19 cellular contexts compared by ENCODE assay signal in genomic region chr1:166971252-166971651, GRCh38. TPM values are rescaled to one million over a fixed set of nuclear protein-coding genes. Genes with fewer than 3 reads are reported as not detected.
DNase-seq lines count a peak whose midpoint lies in the region; ATAC-seq and TF ChIP-seq lines count a peak whose summit lies in the region.
"Had no signal": no experiment of that assay in that cellular context is flagged by ENCODE, and none has a peak within 500 bp of the region (broad histone marks: within the 10 kb centered on the region; RNA-seq: fewer than 3 reads in every experiment).

No MANE protein-coding gene starts in this region.

- H3K27ac Mint-ChIP-seq in activated CD4-positive, alpha-beta T cell treated with anti-CD3 and anti-CD28 coated beads for 36 hours: no peak overlapping the region
- H3K27ac Mint-ChIP-seq in activated naive CD4-positive, alpha-beta T cell treated with anti-CD3 and anti-CD28 coated beads, Interleukin-2, amount 50 U/mL, for 72 hours: no peak overlapping the region
- H3K27ac Mint-ChIP-seq in neural progenitor cell: no peak overlapping the region
- H3K27ac Mint-ChIP-seq: B cell, GM23338 had no signal

- H3K27ac ChIP-seq in Karpas-422 (ENCODE audit: low read length) (no peak overlapping the region), neural progenitor cell (no peak overlapping the region)
- H3K27ac ChIP-seq: Peyer's patch had no signal

- peak; percentile 63 for ATAC-seq in activated CD4-positive, alpha-beta T cell treated with anti-CD3 and anti-CD28 coated beads for 36 hours
- ATAC-seq in activated naive CD4-positive, alpha-beta T cell treated with anti-CD3 and anti-CD28 coated beads, Interleukin-2, amount 50 U/mL, for 72 hours: peak; percentile 33 to 73
- no peak for ATAC-seq in HG03457 (IDR thresholded peaks at IDR 0.05; ENCODE audit: unreplicated experiment)
- ATAC-seq: GM23338 had no signal

- intact Hi-C loops in activated CD4-positive, alpha-beta T cell treated with anti-CD3 and anti-CD28 coated beads for 36 hours (cut with DNase I, micrococcal nuclease): loop anchor here (5.0 to 10.0 kb wide), 4 partner anchors 86 to 486 kb away; partner anchors contain the start of gene POU2F1 (in 1 of the 2)

- no peaks in the 10 kb centered on the region for H3K36me3 Mint-ChIP-seq in activated CD4-positive, alpha-beta T cell treated with anti-CD3 and anti-CD28 coated beads for 36 hours (ENCODE audit: low read depth)
- peaks cover 0 to 9% of the 10 kb centered on the region in 2 donors for H3K36me3 Mint-ChIP-seq in activated naive CD4-positive, alpha-beta T cell treated with anti-CD3 and anti-CD28 coated beads, Interleukin-2, amount 50 U/mL, for 72 hours
- peaks cover 21% of the 10 kb centered on the region for H3K36me3 Mint-ChIP-seq in neural progenitor cell

- no peak overlapping the region for H2AFZ ChIP-seq in Karpas-422 (ENCODE audit: low read length)
- H2AFZ ChIP-seq in neural progenitor cell (replicated peaks): no peak overlapping the region
- H2AFZ ChIP-seq: GM23338 had no signal

- H3K4me3 ChIP-seq in Karpas-422 (ENCODE audit: low read length) (no peak overlapping the region), neural progenitor cell (no peak overlapping the region)
- H3K4me3 ChIP-seq: GM23338, Peyer's patch had no signal

- DNase-seq in activated CD4-positive, alpha-beta T cell treated with anti-CD3 and anti-CD28 coated beads for 36 hours: peak; percentile 51
- DNase-seq in activated CD4-positive, alpha-beta T cell treated with anti-CD3 and anti-CD28 coated beads, Interleukin-2, amount 50 U/mL, for 4 hours: no peak
- DNase-seq in activated naive CD4-positive, alpha-beta T cell treated with anti-CD3 and anti-CD28 coated beads, Interleukin-2, amount 50 U/mL, for 72 hours (ENCODE audit: low spot score in 2 of 2): peak in 1 of 2 donors; percentile 25
- DNase-seq in activated naive CD4-positive, alpha-beta T cell treated with Interleukin-2 at 50 U/mL for 16 hours: no peak
- no peak for DNase-seq in Karpas-422
- peak; percentile 38 for DNase-seq in neural progenitor cell (ENCODE audit: low spot score)
- DNase-seq: DMS79 treated with DMSO at 0.1 percent for 48 hours, GDM1, HCEC 1CT, NCI-H1092 treated with DMSO at 0.1 percent for 48 hours, NCI-H146, NCI-H2029 treated with DMSO at 0.1 percent for 48 hours, Peyer's patch had no signal

- H3K79me2 ChIP-seq in Karpas-422 (ENCODE audit: low read length) (no peaks in the 10 kb centered on the region), neural progenitor cell (ENCODE audit: low read depth) (no peaks in the 10 kb centered on the region)

- TF ChIP-seq CTCF in neural progenitor cell (IDR thresholded peaks at IDR 0.05): no peak

- H3K4me1 ChIP-seq in Karpas-422 (ENCODE audit: low read length) (peaks cover 51% of the 10 kb centered on the region), neural progenitor cell (peaks cover 40% of the 10 kb centered on the region)

- peaks cover 58% of the 10 kb centered on the region for H3K4me1 Mint-ChIP-seq in activated CD4-positive, alpha-beta T cell treated with anti-CD3 and anti-CD28 coated beads for 36 hours
- H3K4me1 Mint-ChIP-seq in neural progenitor cell: peaks cover 65% of the 10 kb centered on the region

- POLR2A ChIA-PET in activated CD4-positive, alpha-beta T cell treated with anti-CD3 and anti-CD28 coated beads for 36 hours (lab: Charles Lee): interaction anchor here (0.9 kb wide), 1 partner anchor 17 kb away, joined by 3 read pairs; no protein-coding TSS in a partner anchor

- CTCF ChIA-PET in activated CD4-positive, alpha-beta T cell treated with anti-CD3 and anti-CD28 coated beads for 36 hours (lab: Charles Lee): interaction anchor here (1.8 kb wide), 1 partner anchor 86 kb away, joined by 6 read pairs; no protein-coding TSS in a partner anchor

- peaks cover 3% of the 10 kb centered on the region; the same call in 1 of the 2 replicates for H4K20me1 ChIP-seq in Karpas-422 (ENCODE audit: insufficient read depth, low read depth, low read length)
- no peaks in the 10 kb centered on the region for H4K20me1 ChIP-seq in neural progenitor cell (ENCODE audit: low read depth)

- H3K36me3 ChIP-seq in Karpas-422 (ENCODE audit: insufficient read depth, low read length): no peaks in the 10 kb centered on the region
- no peaks in the 10 kb centered on the region for H3K36me3 ChIP-seq in neural progenitor cell
- H3K36me3 ChIP-seq: Peyer's patch had no signal

- H3K9me3 ChIP-seq in Karpas-422 (ENCODE audit: low read length): no peaks in the 10 kb centered on the region
- no peaks in the 10 kb centered on the region for H3K9me3 ChIP-seq in neural progenitor cell (ENCODE audit: low read depth)
- H3K9me3 ChIP-seq: Peyer's patch had no signal

- no peaks in the 10 kb centered on the region for H3K9me2 ChIP-seq in Karpas-422 (replicated peaks; ENCODE audit: insufficient read depth, low read length)

- H3K9me3 Mint-ChIP-seq in activated CD4-positive, alpha-beta T cell treated with anti-CD3 and anti-CD28 coated beads for 36 hours (ENCODE audit: low read depth): no peaks in the 10 kb centered on the region
- no peaks in the 10 kb centered on the region for H3K9me3 Mint-ChIP-seq in activated naive CD4-positive, alpha-beta T cell treated with anti-CD3 and anti-CD28 coated beads, Interleukin-2, amount 50 U/mL, for 72 hours
- peaks cover 6% of the 10 kb centered on the region for H3K9me3 Mint-ChIP-seq in neural progenitor cell
- H3K9me3 Mint-ChIP-seq: GM23338 had no signal

- peak overlapping the region; percentile 12 for H3K4me2 ChIP-seq in Karpas-422 (ENCODE audit: low read depth, low read length, poor library complexity, severe bottlenecking)
- H3K4me2 ChIP-seq in neural progenitor cell: peak overlapping the region; percentile 9
- H3K4me2 ChIP-seq: GM23338 had no signal

- no peak overlapping the region for H3K4me3 Mint-ChIP-seq in activated CD4-positive, alpha-beta T cell treated with anti-CD3 and anti-CD28 coated beads for 36 hours
- H3K4me3 Mint-ChIP-seq in neural progenitor cell: peak overlapping the region; percentile 17
- H3K4me3 Mint-ChIP-seq: B cell, GM23338 had no signal

- H3K27me3 Mint-ChIP-seq in activated CD4-positive, alpha-beta T cell treated with anti-CD3 and anti-CD28 coated beads for 36 hours: peaks cover 26% of the 10 kb centered on the region
- H3K27me3 Mint-ChIP-seq in neural progenitor cell (ENCODE audit: insufficient read depth, low read depth): no peaks in the 10 kb centered on the region

- H3F3A ChIP-seq in neural progenitor cell (ENCODE audit: low read depth): peaks cover 20% of the 10 kb centered on the region

- no peak overlapping the region for H3K9ac ChIP-seq in Karpas-422 (ENCODE audit: low read length)
- H3K9ac ChIP-seq in neural progenitor cell: no peak overlapping the region

- H3K27me3 ChIP-seq in Karpas-422 (ENCODE audit: low read length): no peaks in the 10 kb centered on the region
- peaks cover 27% of the 10 kb centered on the region for H3K27me3 ChIP-seq in neural progenitor cell
- H3K27me3 ChIP-seq: Peyer's patch had no signal

RNA-seq across cellular contexts. Expression of gene ILDR2, which starts 4.1 kb away (rescaled TPM):
- 10 to 100 TPM in 1 of 2 experiments, 1 to 10 TPM in 1; 9.1 to 14.6 TPM for total RNA-seq in activated CD4-positive, alpha-beta T cell treated with anti-CD3 and anti-CD28 coated beads for 36 hours
- 10 to 100 TPM; 10.2 to 14.6 TPM for total RNA-seq in activated naive CD4-positive, alpha-beta T cell treated with anti-CD3 and anti-CD28 coated beads, Interleukin-2, amount 50 U/mL, for 72 hours
- 8.0 and 30.7 TPM in 2 replicates for total RNA-seq in Karpas-422 (2014; rRNA removed; shearing (Covaris generic); ENCODE audit: low replicate concordance)
- total RNA-seq in neural progenitor cell (ENCODE audit: low replicate concordance): 34.3 and 42.1 TPM in 2 replicates
- total RNA-seq: B cell had no signal

RNA-seq across cellular contexts. Expression of gene MAEL, which starts 17.8 kb away (rescaled TPM):
- under 1 TPM in 1 of 2 experiments, not detected in 1; 0.11 TPM for total RNA-seq in activated CD4-positive, alpha-beta T cell treated with anti-CD3 and anti-CD28 coated beads for 36 hours
- not detected for total RNA-seq in activated naive CD4-positive, alpha-beta T cell treated with anti-CD3 and anti-CD28 coated beads, Interleukin-2, amount 50 U/mL, for 72 hours
- 0.63 and 1.7 TPM in 2 replicates for total RNA-seq in Karpas-422 (2014; rRNA removed; shearing (Covaris generic); ENCODE audit: low replicate concordance)
- 1.2 TPM in 1 of 2 replicates, not detected in the other for total RNA-seq in neural progenitor cell (ENCODE audit: low replicate concordance)
- total RNA-seq: A172, B cell, LHCN-M2, NCI-H460, Peyer's patch had no signal

Comparison
In these comparisons a context has a peak if more than half of its experiments do, and no peak if none do; other contexts are left out.
1. DNase-seq: peak in activated CD4-positive, alpha-beta T cell treated with anti-CD3 and anti-CD28 coated beads for 36 hours (single experiment) and neural progenitor cell (single experiment); none in activated CD4-positive, alpha-beta T cell treated with anti-CD3 and anti-CD28 coated beads, Interleukin-2, amount 50 U/mL, for 4 hours (0 of 2), activated naive CD4-positive, alpha-beta T cell treated with Interleukin-2 at 50 U/mL for 16 hours (single experiment) and Karpas-422 (single experiment).